Comparison of ENCODE assay signal across 18 cellular contexts in the genomic region with DNA sequence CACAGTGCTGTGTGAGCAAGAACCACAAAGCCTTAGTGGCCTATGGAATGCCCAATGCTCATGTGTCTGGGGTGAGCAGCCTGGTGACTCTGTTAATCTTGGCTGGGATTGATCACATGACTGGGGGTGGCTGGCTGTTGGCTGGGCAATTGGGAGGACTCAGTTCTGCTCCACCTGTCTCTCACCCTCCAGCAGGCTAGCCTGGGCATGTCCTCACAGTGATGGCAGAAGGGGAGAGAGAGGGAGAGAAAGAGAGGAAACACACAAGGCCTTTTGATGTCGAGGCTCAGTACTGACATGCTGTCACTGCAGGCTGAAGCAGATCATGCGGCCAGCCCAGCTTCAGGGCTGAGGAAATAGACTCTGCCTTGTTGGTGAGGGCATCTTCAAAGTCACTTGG.
DNase-seq lines count a peak whose midpoint lies in the region; ATAC-seq and TF ChIP-seq lines count a peak whose summit lies in the region.
"Had no signal": no experiment of that assay in that cellular context is flagged by ENCODE, and none has a peak within 500 bp of the region (broad histone marks: within the 10 kb centered on the region; RNA-seq: fewer than 3 reads in every experiment).

No MANE protein-coding gene starts in this region.

- H3K36me3 Mint-ChIP-seq in H9 (ENCODE audit: insufficient read depth in 1 of 3, low read depth in 3 of 3), result no peaks in the 10 kb centered on the region
- H3K36me3 Mint-ChIP-seq: CD4-positive, alpha-beta memory T cell had no signal

- H3T11ph ChIP-seq in H9 (ENCODE audit: low read length), result no peak overlapping the region

- H3K9me3 ChIP-seq in H9 (ENCODE audit: control insufficient read depth, low read depth, low read length), result no peaks in the 10 kb centered on the region
- no peaks in the 10 kb centered on the region for H3K9me3 ChIP-seq in left ventricle myocardium inferior (replicated peaks)
- H3K9me3 ChIP-seq: SK-N-SH had no signal

- H3K27me3 ChIP-seq in H9 (ENCODE audit: insufficient read depth, low read length), result no peaks in the 10 kb centered on the region
- H3K27me3 ChIP-seq in left ventricle myocardium inferior (ENCODE audit: low read depth), result peaks cover 38% of the 10 kb centered on the region
- H3K27me3 ChIP-seq: cardiac muscle cell had no signal

- no peak overlapping the region for H4K5ac ChIP-seq in H9 (ENCODE audit: insufficient read length, low read depth, low read length)

- no peak overlapping the region for H4K91ac ChIP-seq in H9 (ENCODE audit: insufficient read length, low read depth, low read length)

- TF ChIP-seq CTCF in H9 (conservative IDR thresholded peaks at IDR 0.05), result no peak
- TF ChIP-seq CTCF in foreskin fibroblast (IDR thresholded peaks at IDR 0.05; ENCODE audit: low read depth, low read length), result no peak
- TF ChIP-seq CTCF in left ventricle myocardium inferior (IDR thresholded peaks at IDR 0.05; ENCODE audit: borderline replicate concordance), result no peak

- H3K9me3 Mint-ChIP-seq in H9, result no peaks in the 10 kb centered on the region

- H3K9ac ChIP-seq in H9 (ENCODE audit: extremely low read depth, insufficient read length, low read length), result no peak overlapping the region
- H3K9ac ChIP-seq: GM23248, SK-N-SH had no signal

- H4K20me1 ChIP-seq in H9 (ENCODE audit: control insufficient read depth, insufficient read depth, insufficient read length), result no peaks in the 10 kb centered on the region

- intact Hi-C loops in left ventricle myocardium inferior (cut with micrococcal nuclease), result no loop called here

- no peak overlapping the region for H2AFZ ChIP-seq in H9 (ENCODE audit: low read length)
- H2AFZ ChIP-seq: GM23248 had no signal

- no peak overlapping the region for H4K8ac ChIP-seq in H9 (replicated peaks; ENCODE audit: insufficient read length, low read depth, low read length)

- no peaks in the 10 kb centered on the region for H3K79me1 ChIP-seq in H9 (ENCODE audit: insufficient read depth, low read depth, low read length, poor library complexity, severe bottlenecking)

- no peak for ATAC-seq in HG03354 (IDR thresholded peaks at IDR 0.05; ENCODE audit: poor library complexity, severe bottlenecking, unreplicated experiment)
- ATAC-seq: activated CD4-positive, CD25-positive, alpha-beta regulatory T cell treated with anti-CD3 and anti-CD28 coated beads, Interleukin-2, amount 50 U/mL, for 24 hours; left ventricle myocardium superior had no signal

- H3K4me2 ChIP-seq in H9 (ENCODE audit: insufficient read depth, insufficient read length, low read length), result no peak overlapping the region
- H3K4me2 ChIP-seq: SK-N-SH had no signal

- no peak overlapping the region for H2BK20ac ChIP-seq in H9 (ENCODE audit: low read depth, low read length, poor library complexity, severe bottlenecking)

- no peak overlapping the region for H3K4ac ChIP-seq in H9 (ENCODE audit: low read depth, low read length)

- no peaks in the 10 kb centered on the region for H3K36me3 ChIP-seq in left ventricle myocardium inferior
- H3K36me3 ChIP-seq: cardiac muscle cell had no signal

- peak overlapping the region; percentile 32 for H3K18ac ChIP-seq in H9 (ENCODE audit: insufficient read length, low read depth, low read length)

- no peak overlapping the region; a peak in 2 of 7 replicates for H3K27ac Mint-ChIP-seq in H9
- H3K27ac Mint-ChIP-seq: CD4-positive, alpha-beta memory T cell had no signal

- H2BK120ac ChIP-seq in H9 (ENCODE audit: low read depth, low read length, poor library complexity, severe bottlenecking), result no peak overlapping the region

- H3K56ac ChIP-seq in H9 (ENCODE audit: insufficient read length, low read depth, low read length), result no peak overlapping the region

- H3K14ac ChIP-seq in H9 (ENCODE audit: insufficient read depth, low read length), result no peak overlapping the region

- no peaks in the 10 kb centered on the region for H3K79me2 ChIP-seq in H9 (ENCODE audit: insufficient read depth, low read length)

- WGBS in H9 (ENCODE audit: extremely low coverage, insufficient read length, low lambda C conversion rate), result no CpG with 5 or more reads among the region's 2 CpGs

- no peaks in the 10 kb centered on the region for H3K23me2 ChIP-seq in H9 (ENCODE audit: insufficient read length, low read depth, low read length, poor library complexity, severe bottlenecking)

- H2BK5ac ChIP-seq in H9 (ENCODE audit: insufficient read length, low read length), result no peak overlapping the region

- no peak overlapping the region for H2BK12ac ChIP-seq in H9 (ENCODE audit: insufficient read length, low read depth, low read length)

- in situ Hi-C loops in Caki2 (cut with HindIII; ENCODE audit: low pct_unique_long_range_greater_than_20kb, low sequenced_read_pairs), result no loop called here

- H3K27me3 Mint-ChIP-seq in H9 (ENCODE audit: low read depth), result peaks cover 5% of the 10 kb centered on the region
- H3K27me3 Mint-ChIP-seq: CD4-positive, alpha-beta memory T cell had no signal

- no peak overlapping the region for H2AK5ac ChIP-seq in H9 (ENCODE audit: insufficient read length, low read length)

- peak; percentile 3 for DNase-seq in Caki2 (ENCODE audit: low read depth)
- no peak for DNase-seq in H9
- peak; percentile 7 for DNase-seq in NCI-H69 (lab: John Stamatoyannopoulos, UW)
- DNase-seq in globus pallidus (ENCODE audit: low spot score), result peak; percentile 9
- no peak for DNase-seq in D341Med (ENCODE audit: low spot score)
- DNase-seq in foreskin fibroblast, result no peak
- DNase-seq in left ventricle myocardium inferior, result no peak
- DNase-seq: dermis blood vessel endothelial cell, GM23248, Kasumi-1, left ventricle myocardium superior, retina, SK-N-SH, T-helper 9 cell had no signal

- no peak overlapping the region for H3K27ac ChIP-seq in H9 (ENCODE audit: insufficient read length, low read depth, low read length)
- H3K27ac ChIP-seq in left ventricle myocardium inferior (replicated peaks), result no peak overlapping the region
- H3K27ac ChIP-seq: cardiac muscle cell, GM23248 had no signal

- H3K4me3 ChIP-seq in foreskin fibroblast (ENCODE audit: low read depth in 1 of 2, low read length in 2 of 2) (no peak overlapping the region), left ventricle myocardium inferior (no peak overlapping the region)
- H3K4me3 ChIP-seq: cardiac muscle cell, GM23248 had no signal

- H3K4me1 ChIP-seq in H9 (ENCODE audit: insufficient read depth, low read length) (peaks cover 10% of the 10 kb centered on the region; the same call in 1 of the 2 replicates), left ventricle myocardium inferior (peaks cover 6% of the 10 kb centered on the region)

- no peak overlapping the region for H2BK15ac ChIP-seq in H9 (ENCODE audit: low read depth, low read length)

- H3K23ac ChIP-seq in H9 (ENCODE audit: insufficient read length, low read depth, low read length), result no peak overlapping the region

- peaks cover 43 to 45% of the 10 kb centered on the region in 2 experiments for H3K4me1 Mint-ChIP-seq in H9
- H3K4me1 Mint-ChIP-seq: CD4-positive, alpha-beta memory T cell had no signal

- no peak overlapping the region for H3K4me3 Mint-ChIP-seq in H9
- H3K4me3 Mint-ChIP-seq: CD4-positive, alpha-beta memory T cell had no signal

Comparison
In these comparisons a context has a peak if more than half of its experiments do, and no peak if none do; other contexts are left out.
1. DNase-seq: peak in Caki2 (single experiment), NCI-H69 (single experiment) and globus pallidus (single experiment); none in H9 (single experiment), D341Med (single experiment), foreskin fibroblast (0 of 2) and left ventricle myocardium inferior (single experiment).